Comparison of ENCODE assay signal across 11 cellular contexts in genomic region chr6:158468666-158469065, GRCh38.
DNase-seq lines count a peak whose midpoint lies in the region; TF ChIP-seq lines count a peak whose summit lies in the region.
"Had no signal": no experiment of that assay in that cellular context is flagged by ENCODE, and none has a peak within 500 bp of the region (broad histone marks: within the 10 kb centered on the region; RNA-seq: fewer than 3 reads in every experiment).

No MANE protein-coding gene starts in this region.

- H3K9me3 ChIP-seq in A673 (ENCODE audit: low read depth, low read length, poor library complexity, severe bottlenecking) (peaks cover 5% of the 10 kb centered on the region), sigmoid colon (no peaks in the 10 kb centered on the region)

- H4K5ac ChIP-seq in mesendoderm (ENCODE audit: low read length) = no peak overlapping the region

- H2BK5ac ChIP-seq in mesendoderm (ENCODE audit: low read length) = no peak overlapping the region

- H3K56ac ChIP-seq in mesendoderm (ENCODE audit: low read length) = no peak overlapping the region

- no peak overlapping the region for H4K8ac ChIP-seq in mesendoderm (ENCODE audit: low read depth, low read length)

- TF ChIP-seq EP300 in sigmoid colon (IDR thresholded peaks at IDR 0.05) = no peak

- in situ Hi-C loops in GM13976 (cut with MboI; ENCODE audit: low sequenced_read_pairs, unreplicated experiment) = no loop called here

- H2AK5ac ChIP-seq in mesendoderm (ENCODE audit: low read length) = no peak overlapping the region

- H3K4ac ChIP-seq in mesendoderm (ENCODE audit: low read depth, low read length) = no peak overlapping the region

- H3K9ac ChIP-seq in mesendoderm (ENCODE audit: low read length) = no peak overlapping the region

- H2BK120ac ChIP-seq in mesendoderm (ENCODE audit: low read depth, low read length) = no peak overlapping the region

- CTCF ChIA-PET in A673 (lab: Charles Lee) = no interaction called here

- H3K27ac ChIP-seq in A673 (ENCODE audit: low read depth, low read length, poor library complexity, severe bottlenecking) (no peak overlapping the region), sigmoid colon (no peak overlapping the region), mesendoderm (ENCODE audit: low read depth, low read length) (no peak overlapping the region)

- peak; percentile 46 for TF ChIP-seq CTCF in A673 (conservative IDR thresholded peaks at IDR 0.05; ENCODE audit: low read depth, low read length)
- peak; percentile 3 for TF ChIP-seq CTCF in GM13976 (IDR thresholded peaks at IDR 0.05; ENCODE audit: borderline replicate concordance, control extremely low read depth, extremely low read depth, insufficient read depth, missing control alignments)
- TF ChIP-seq CTCF in choroid plexus epithelial cell (conservative IDR thresholded peaks at IDR 0.05; ENCODE audit: low read depth, low read length) = peak; percentile 16
- no peak for TF ChIP-seq CTCF in sigmoid colon (IDR thresholded peaks at IDR 0.05)

- intact Hi-C loops in A673 (cut with micrococcal nuclease; ENCODE audit: unreplicated experiment) = loop anchor here (10.0 kb wide), 1 partner anchor 136 kb away; no protein-coding TSS in a partner anchor
- intact Hi-C loops in sigmoid colon (cut with DNase I) = no loop called here

- DNase-seq in A673 (ENCODE audit: low spot score) = peak; percentile 62
- no peak for DNase-seq in GM13976 (ENCODE audit: low spot score)
- peak; percentile 38 for DNase-seq in NCI-H345 (lab: John Stamatoyannopoulos, UW)
- no peak for DNase-seq in choroid plexus epithelial cell (ENCODE audit: low read depth)
- no peak for DNase-seq in HPDE6-E6E7 (ENCODE audit: extremely low spot score)
- DNase-seq in stimulated activated CD4-positive, alpha-beta T cell treated with anti-CD3 and anti-CD28 coated beads, Interleukin-12 subunit alpha, Interleukin-12 subunit beta, amount 100 ng/mL, for 4 hours = no peak
- DNase-seq in sigmoid colon = no peak
- no peak for DNase-seq in mesendoderm
- DNase-seq: activated T-cell treated with anti-CD3 and anti-CD28 coated beads, Interleukin-2, amount 50 U/mL, for 4 hours; amniotic stem cell; dermis blood vessel endothelial cell had no signal

- 75 to 89% methylated on average over 6 of the region's 6 CpGs for WGBS in sigmoid colon, 2 donors
- no CpG with 5 or more reads among the region's 6 CpGs for WGBS in mesendoderm (ENCODE audit: extremely low coverage, insufficient coverage, low lambda C conversion rate)

- no peak overlapping the region for H3K4me3 ChIP-seq in A673 (ENCODE audit: low read depth, low read length, poor library complexity, severe bottlenecking)
- no peak overlapping the region for H3K4me3 ChIP-seq in choroid plexus epithelial cell (ENCODE audit: low read depth, low read length)
- H3K4me3 ChIP-seq in sigmoid colon = no peak overlapping the region
- H3K4me3 ChIP-seq in mesendoderm (ENCODE audit: low read length) = no peak overlapping the region

- TF ChIP-seq POLR2A in sigmoid colon (IDR thresholded peaks at IDR 0.05) = no peak

- no peak overlapping the region for H2BK15ac ChIP-seq in mesendoderm (replicated peaks; ENCODE audit: low read depth)

- no peaks in the 10 kb centered on the region for H3K79me2 ChIP-seq in mesendoderm (ENCODE audit: control insufficient read depth, insufficient read depth, low read length)

- H3K4me1 ChIP-seq in A673 (ENCODE audit: insufficient read depth, low read length, poor library complexity, severe bottlenecking) = peaks cover 34% of the 10 kb centered on the region
- no peaks in the 10 kb centered on the region for H3K4me1 ChIP-seq in sigmoid colon
- H3K4me1 ChIP-seq in mesendoderm (ENCODE audit: control insufficient read depth, low read depth, low read length) = peaks cover 4% of the 10 kb centered on the region

- H3K18ac ChIP-seq in mesendoderm (ENCODE audit: low read length) = no peak overlapping the region

- H3K79me1 ChIP-seq in mesendoderm (ENCODE audit: low read length) = no peaks in the 10 kb centered on the region

- BruUV-seq in A673 (replicated peaks; lab: Mats Ljungman, UMichigan) = no TSS peak

- peaks cover 4% of the 10 kb centered on the region for H3K36me3 ChIP-seq in A673 (ENCODE audit: insufficient read depth, low read length, poor library complexity, severe bottlenecking)
- H3K36me3 ChIP-seq in sigmoid colon = peaks cover 0 to 8% (median 0%) of the 10 kb centered on the region in 4 donors
- H3K36me3 ChIP-seq in mesendoderm (ENCODE audit: control insufficient read depth, insufficient read depth, low read length) = no peaks in the 10 kb centered on the region

- H3K27me3 ChIP-seq in A673 (replicated peaks; ENCODE audit: insufficient read depth, low read depth, low read length, poor library complexity) (no peaks in the 10 kb centered on the region), sigmoid colon (no peaks in the 10 kb centered on the region), mesendoderm (ENCODE audit: insufficient read depth, low read length, poor library complexity) (no peaks in the 10 kb centered on the region)

- H3K23ac ChIP-seq in mesendoderm (ENCODE audit: low read length) = no peak overlapping the region

- no peak overlapping the region for H3K4me2 ChIP-seq in mesendoderm (ENCODE audit: low read length)

- POLR2A ChIA-PET in A673 (lab: Charles Lee; ENCODE audit: low non-redundant PET) = no interaction called here

Comparison
In these comparisons a context has a peak if more than half of its experiments do, and no peak if none do; other contexts are left out.
1. DNase-seq: peak in A673 (single experiment) and NCI-H345 (single experiment); none in GM13976 (single experiment), choroid plexus epithelial cell (single experiment), HPDE6-E6E7 (single experiment), stimulated activated CD4-positive, alpha-beta T cell treated with anti-CD3 and anti-CD28 coated beads, Interleukin-12 subunit alpha, Interleukin-12 subunit beta, amount 100 ng/mL, for 4 hours (single experiment), sigmoid colon (single experiment) and mesendoderm (single experiment).
2. CTCF ChIP-seq: peak in A673 (single experiment), GM13976 (single experiment) and choroid plexus epithelial cell (single experiment); none in sigmoid colon (0 of 4).